In the genomic region with DNA sequence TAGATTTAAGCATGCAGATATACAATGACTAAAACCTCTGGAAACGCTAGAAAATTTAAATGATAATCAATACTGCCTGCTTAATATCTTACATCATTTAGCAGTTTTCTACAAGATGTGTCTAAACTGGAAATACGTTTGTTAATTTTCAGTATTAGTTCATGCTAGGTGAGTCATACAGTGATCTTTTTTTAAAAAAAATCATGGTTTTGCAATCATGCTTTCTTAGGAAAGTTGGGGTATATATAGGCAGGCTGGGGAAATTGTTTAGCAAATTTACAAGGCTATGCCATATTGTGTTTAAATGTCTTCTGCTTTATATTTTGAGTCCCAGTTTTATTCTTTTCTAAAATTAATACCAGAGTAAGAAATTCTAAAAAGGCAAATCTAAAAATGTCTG, we compare ENCODE assay signal across 17 cellular contexts.
DNase-seq lines count a peak whose midpoint lies in the region; TF ChIP-seq lines count a peak whose summit lies in the region.
"Had no signal": no experiment of that assay in that cellular context is flagged by ENCODE, and none has a peak within 500 bp of the region (broad histone marks: within the 10 kb centered on the region; RNA-seq: fewer than 3 reads in every experiment).

No MANE protein-coding gene starts in this region.

- TF ChIP-seq CTCF in fibroblast of pulmonary artery (IDR thresholded peaks at IDR 0.05; ENCODE audit: low read length, missing control alignments), result no peak

- H3K4me3 ChIP-seq in fibroblast of pulmonary artery (replicated peaks; ENCODE audit: low read depth, low read length), result no peak overlapping the region
- H3K4me3 ChIP-seq: BLaER1 had no signal

- DNase-seq in SIG-M5 treated with dmso at 0.1 percent for 504 hours (lab: John Stamatoyannopoulos, UW; ENCODE audit: unreplicated experiment) (peak; percentile 74), SIG-M5 (lab: John Stamatoyannopoulos, UW) (no peak), amniotic epithelial cell (ENCODE audit: low read depth) (peak; percentile 41), fibroblast of pulmonary artery (ENCODE audit: low read depth) (peak; percentile 60), SKM-1 (lab: John Stamatoyannopoulos, UW; ENCODE audit: unreplicated experiment) (no peak), NCI-H82 (lab: John Stamatoyannopoulos, UW) (no peak), NCI-H187 (lab: John Stamatoyannopoulos, UW) (no peak), NCI-H69 (lab: John Stamatoyannopoulos, UW) (no peak)
- DNase-seq: 8988T; CD8-positive, alpha-beta memory T cell; GOT3; NCI-H1436 treated with DMSO at 0.1 percent for 48 hours; NCI-H2081 treated with DMSO at 0.1 percent for 48 hours; NCI-H2227 treated with DMSO at 0.1 percent for 48 hours; NCI-H526 treated with DMSO at 0.1 percent for 48 hours; SHP77 treated with DMSO at 0.1 percent for 48 hours had no signal

Comparison
In these comparisons a context has a peak if more than half of its experiments do, and no peak if none do; other contexts are left out.
1. DNase-seq: peak in SIG-M5 treated with dmso at 0.1 percent for 504 hours (single experiment), amniotic epithelial cell (single experiment) and fibroblast of pulmonary artery (single experiment); none in SIG-M5 (single experiment), SKM-1 (single experiment), NCI-H82 (single experiment), NCI-H187 (0 of 2) and NCI-H69 (single experiment).